ENCODE assay signal across 8 cellular contexts in genomic region chr17:74361613-74362391, GRCh38. TPM values are rescaled to one million over a fixed set of nuclear protein-coding genes. Genes with fewer than 3 reads are reported as not detected.
DNase-seq lines count a peak whose midpoint lies in the region; ATAC-seq, FAIRE-seq and TF ChIP-seq lines count a peak whose summit lies in the region.

TSS of gene BTBD17 (minus strand) at chr17:74361868. CDS start at chr17:74361819, 49 bp downstream.

- FAIRE-seq in frontal cortex (lab: Jason Lieb, UNC), result no peak

- peak in 1 of 3 donors; percentile 17 for TF ChIP-seq CTCF in omental fat pad (IDR thresholded peaks at IDR 0.05)

- peak; percentile 60 for ATAC-seq in omental fat pad (ENCODE audit: low FRiP score)
- ATAC-seq in GM19035 (IDR thresholded peaks at IDR 0.05; ENCODE audit: unreplicated experiment), result no peak
- no peak for ATAC-seq in GM18498 (IDR thresholded peaks at IDR 0.05; ENCODE audit: unreplicated experiment)
- ATAC-seq in GM21717 (IDR thresholded peaks at IDR 0.05; ENCODE audit: unreplicated experiment), result no peak

- DNase-seq in EH (ENCODE audit: low read depth) (peak; percentile 4), NCI-H1436 treated with DMSO at 0.1 percent for 48 hours (lab: John Stamatoyannopoulos, UW) (peak; percentile 95), activated T-cell treated with anti-CD3 and anti-CD28 coated beads for 48 hours (ENCODE audit: low read depth) (peak; percentile 29), frontal cortex (ENCODE audit: low spot score in 2 of 2) (peak; percentile 80), omental fat pad (ENCODE audit: low spot score) (peak; percentile 35)

RNA-seq across cellular contexts. Expression of gene BTBD17, which starts in this region (rescaled TPM):
- total RNA-seq in frontal cortex (5.3 TPM), omental fat pad (under 1 TPM in 1 of 4 donors, not detected in 3; 0.36 TPM)

Comparison
In these comparisons a context has a peak if more than half of its experiments do, and no peak if none do; other contexts are left out.
1. Peak in DNase-seq and ATAC-seq in omental fat pad; RNA of the gene not detected or under 1 TPM.
2. DNase-seq: peak in every context shown above with its lines; median percentile 95 in NCI-H1436 treated with DMSO at 0.1 percent for 48 hours; 80 in frontal cortex; 35 in omental fat pad; 29 in activated T-cell treated with anti-CD3 and anti-CD28 coated beads for 48 hours; 4 in EH.